ENCODE assay signal across 1 cellular context in the genomic region with DNA sequence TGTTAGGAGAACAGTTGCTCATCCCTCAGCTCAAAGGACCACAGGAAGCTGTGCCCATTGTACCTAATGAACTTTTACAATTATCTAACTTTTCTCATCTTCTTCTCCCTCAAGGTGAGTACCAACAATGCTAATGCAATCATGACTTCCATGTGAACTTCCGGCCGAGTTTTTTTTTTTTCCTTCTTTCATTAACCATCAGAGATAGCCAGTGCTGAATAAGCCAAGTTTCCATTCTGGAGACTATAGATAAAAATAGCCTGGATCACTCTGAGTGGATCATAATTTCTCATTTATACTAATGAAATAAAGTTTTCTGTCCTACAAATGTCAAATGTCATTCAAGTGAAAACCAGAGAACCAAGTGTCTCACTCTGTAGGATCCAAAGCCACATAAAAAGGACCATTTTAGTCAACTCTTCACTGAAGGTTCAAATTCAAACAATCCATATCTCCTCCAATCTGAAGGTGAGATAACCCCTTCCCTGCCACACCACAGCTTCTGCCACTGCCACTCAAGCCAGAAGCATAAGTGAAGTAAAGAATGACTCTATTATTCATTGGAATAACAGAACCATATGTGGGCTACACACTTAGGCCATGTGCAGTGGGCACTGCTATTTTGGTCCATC.
TF ChIP-seq lines count a peak whose summit lies in the region.

No MANE protein-coding gene starts in this region.

TF ChIP-seq in K562, 482 proteins besides CTCF, POLR2A, EP300 and RAD21:
- TF ChIP-seq ARID1B (IDR thresholded peaks at IDR 0.05) (peak; percentile 23; the same call in 1 of the 2 replicates), FOSL1 (tag; conservative IDR thresholded peaks at IDR 0.05) (peak; percentile 39; the same call in 1 of the 2 replicates), TAL1 (IDR thresholded peaks at IDR 0.05) (peak; percentile 35; the same call in 1 of the 2 replicates), GABPA (tag; conservative IDR thresholded peaks at IDR 0.05; ENCODE audit: low read depth) (peak; percentile 44), RFX1 (IDR thresholded peaks at IDR 0.05) (no peak), ZNF384 (IDR thresholded peaks at IDR 0.05; ENCODE audit: low read depth, low read length) (peak; percentile 62), CBFA2T3 (IDR thresholded peaks at IDR 0.05) (peak; percentile 25; the same call in 1 of the 2 replicates), CREB5 (CRISPR knock-in tag; IDR thresholded peaks at IDR 0.05) (no peak)
